Comparison of ENCODE assay signal across 27 cellular contexts in genomic region chrX:39988496-39988895, GRCh38.
"Had no signal": no experiment of that assay in that cellular context is flagged by ENCODE, and none has a peak within 500 bp of the region (broad histone marks: within the 10 kb centered on the region; RNA-seq: fewer than 3 reads in every experiment).

No MANE protein-coding gene starts in this region.

- ATAC-seq: activated CD4-positive, alpha-beta T cell treated with anti-CD3 and anti-CD28 coated beads for 36 hours; activated CD8-positive, alpha-beta memory T cell treated with anti-CD3 and anti-CD28 coated beads, Interleukin-2, amount 10 ng/mL, durations not matched to agents 7 days and 5 days; activated CD8-positive, alpha-beta T cell treated with anti-CD3 and anti-CD28 coated beads, Interleukin-2, amount 10 ng/mL, durations not matched to agents 7 days and 5 days; activated naive CD8-positive, alpha-beta T cell treated with anti-CD3 and anti-CD28 coated beads, Interleukin-2, amount 50 U/mL, for 24 hours; body of pancreas; esophagus mucosa; foreskin keratinocyte; gastrocnemius medialis; heart left ventricle had no signal

- H3K4me3 ChIP-seq: adrenal gland, body of pancreas, gastrocnemius medialis, heart left ventricle had no signal

- DNase-seq: activated CD4-positive, alpha-beta memory T cell treated with anti-CD3 and anti-CD28 coated beads for 36 hours; activated CD4-positive, alpha-beta T cell treated with anti-CD3 and anti-CD28 coated beads for 36 hours; activated CD4-positive, alpha-beta T cell treated with anti-CD3 and anti-CD28 coated beads, Interleukin-2, amount 10 ng/mL, durations not matched to agents 24 days and 14 days; activated CD4-positive, CD25-positive, alpha-beta regulatory T cell; activated CD4-positive, CD25-positive, alpha-beta regulatory T cell treated with anti-CD3 and anti-CD28 coated beads, Interleukin-2, amount 50 U/mL, for 72 hours; activated CD8-positive, alpha-beta memory T cell treated with anti-CD3 and anti-CD28 coated beads, Interleukin-2, amount 10 ng/mL, durations not matched to agents 7 days and 5 days; activated CD8-positive, alpha-beta memory T cell treated with anti-CD3 and anti-CD28 coated beads, Interleukin-2, amount 50 U/mL, for 4 hours; activated CD8-positive, alpha-beta T cell treated with anti-CD3 and anti-CD28 coated beads, Interleukin-2, amount 10 ng/mL, durations not matched to agents 7 days and 5 days; activated effector memory CD4-positive, alpha-beta T cell treated with anti-CD3 and anti-CD28 coated beads, Interleukin-2, amount 50 U/mL, for 16 hours; activated naive CD4-positive, alpha-beta T cell treated with anti-CD3 and anti-CD28 coated beads for 36 hours; activated naive CD8-positive, alpha-beta T cell treated with anti-CD3 and anti-CD28 coated beads for 36 hours; activated naive CD8-positive, alpha-beta T cell treated with anti-CD3 and anti-CD28 coated beads, Interleukin-2, amount 50 U/mL, for 24 hours; activated T-cell treated with anti-CD3 and anti-CD28 coated beads, Interleukin-2, amount 50 U/mL, for 1 hour; activated T-cell treated with anti-CD3 and anti-CD28 coated beads, Interleukin-2, amount 50 U/mL, for 48 hours; adrenal gland; amygdala; aorta; body of pancreas; caudate nucleus; cortex of kidney; effector CD8-positive, alpha-beta T cell; foreskin keratinocyte; gastrocnemius medialis; glutamatergic neuron; heart left ventricle; T-helper 2 cell had no signal
